Comparison of ENCODE assay signal across 23 cellular contexts in the genomic region with DNA sequence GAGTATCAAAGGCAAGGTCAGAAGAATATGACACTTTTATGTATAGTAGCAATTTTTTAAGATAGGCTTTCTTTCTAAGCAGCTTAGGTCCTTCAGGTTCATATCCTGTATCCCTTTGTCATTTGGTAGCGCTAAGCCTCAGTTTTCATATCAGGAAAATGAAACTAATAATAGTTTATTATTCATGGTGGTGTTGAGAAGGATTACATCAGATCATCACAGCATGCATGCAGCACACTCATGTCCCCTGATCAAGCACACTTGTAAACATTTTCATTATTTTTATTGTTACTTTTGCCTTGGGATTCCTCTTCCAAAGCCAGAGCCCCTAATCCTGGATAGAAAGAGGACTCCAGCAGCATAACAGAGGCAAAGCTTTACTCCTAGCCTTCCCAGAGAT.
"Had no signal": no experiment of that assay in that cellular context is flagged by ENCODE, and none has a peak within 500 bp of the region (broad histone marks: within the 10 kb centered on the region; RNA-seq: fewer than 3 reads in every experiment).

No MANE protein-coding gene starts in this region.

- H3K9me3 Mint-ChIP-seq: activated B cell treated with CpG ODN at 0.5 μM for 24 hours; activated CD4-positive, alpha-beta memory T cell treated with anti-CD3 and anti-CD28 coated beads, Interleukin-2, amount 10 ng/mL, durations not matched to agents 7 days and 5 days; activated naive CD8-positive, alpha-beta T cell treated with anti-CD3 and anti-CD28 coated beads, Interleukin-2, amount 10 ng/mL, durations not matched to agents 7 days and 5 days; activated T-helper 17 cell treated with anti-CD3 and anti-CD28 coated beads, Interleukin-2, amount 50 U/mL, for 72 hours; brain; naive B cell; neural crest cell; stimulated activated naive CD8-positive, alpha-beta T cell treated with anti-CD3 and anti-CD28 coated beads, Interleukin-15, amount 100 ng/mL, for 72 hours had no signal

- H3K27me3 Mint-ChIP-seq: brain, naive B cell had no signal

- H3K27me3 ChIP-seq: suprapubic skin, transverse colon, vagina had no signal

- H3K27ac Mint-ChIP-seq: activated B cell treated with CpG ODN at 0.5 μM for 24 hours; activated CD4-positive, alpha-beta memory T cell treated with anti-CD3 and anti-CD28 coated beads, Interleukin-2, amount 10 ng/mL, durations not matched to agents 7 days and 5 days; activated CD8-positive, alpha-beta memory T cell treated with anti-CD3 and anti-CD28 coated beads, Interleukin-2, amount 10 ng/mL, durations not matched to agents 7 days and 5 days; activated naive CD8-positive, alpha-beta T cell treated with anti-CD3 and anti-CD28 coated beads, Interleukin-2, amount 10 ng/mL, durations not matched to agents 7 days and 5 days; activated T-helper 17 cell treated with anti-CD3 and anti-CD28 coated beads, Interleukin-2, amount 50 U/mL, for 72 hours; naive B cell had no signal

- H3K4me1 Mint-ChIP-seq: activated B cell treated with CpG ODN at 0.5 μM for 24 hours; activated CD4-positive, alpha-beta memory T cell treated with anti-CD3 and anti-CD28 coated beads, Interleukin-2, amount 10 ng/mL, durations not matched to agents 7 days and 5 days; activated CD8-positive, alpha-beta memory T cell treated with anti-CD3 and anti-CD28 coated beads, Interleukin-2, amount 10 ng/mL, durations not matched to agents 7 days and 5 days; activated T-helper 17 cell treated with anti-CD3 and anti-CD28 coated beads, Interleukin-2, amount 50 U/mL, for 72 hours; naive B cell; stimulated activated naive CD8-positive, alpha-beta T cell treated with anti-CD3 and anti-CD28 coated beads, Interleukin-15, amount 100 ng/mL, for 72 hours had no signal

- DNase-seq: activated B cell treated with CpG ODN at 0.5 μM for 24 hours; activated CD4-positive, alpha-beta memory T cell treated with anti-CD3 and anti-CD28 coated beads, Interleukin-2, amount 10 ng/mL, durations not matched to agents 7 days and 5 days; activated CD4-positive, alpha-beta T cell treated with anti-CD3 and anti-CD28 coated beads for 4 hours; activated CD8-positive, alpha-beta memory T cell treated with anti-CD3 and anti-CD28 coated beads, Interleukin-2, amount 10 ng/mL, durations not matched to agents 7 days and 5 days; activated naive CD4-positive, alpha-beta T cell treated with Interleukin-2 at 50 U/mL for 16 hours; activated naive CD8-positive, alpha-beta T cell treated with anti-CD3 and anti-CD28 coated beads, Interleukin-2, amount 10 ng/mL, durations not matched to agents 7 days and 5 days; activated T-cell treated with anti-CD3 and anti-CD28 coated beads, Interleukin-2, amount 50 U/mL, for 1 hour; amygdala; caudate nucleus; erythroblast; hypothalamus; naive B cell; stimulated activated CD4-positive, alpha-beta T cell treated with anti-CD3 and anti-CD28 coated beads, Interleukin-15, amount 100 ng/mL, for 24 hours; stimulated activated CD4-positive, alpha-beta T cell treated with anti-CD3 and anti-CD28 coated beads, Interleukin-2, amount 100 ng/mL, for 48 hours; stimulated activated naive CD8-positive, alpha-beta T cell treated with anti-CD3 and anti-CD28 coated beads, Interleukin-15, amount 100 ng/mL, for 72 hours had no signal

- H3K4me1 ChIP-seq: suprapubic skin, vagina had no signal

- H3K36me3 Mint-ChIP-seq: activated CD8-positive, alpha-beta memory T cell treated with anti-CD3 and anti-CD28 coated beads, Interleukin-2, amount 10 ng/mL, durations not matched to agents 7 days and 5 days; activated naive CD8-positive, alpha-beta T cell treated with anti-CD3 and anti-CD28 coated beads, Interleukin-2, amount 10 ng/mL, durations not matched to agents 7 days and 5 days; brain; naive B cell had no signal

- H3K36me3 ChIP-seq: suprapubic skin, transverse colon, vagina had no signal

- ATAC-seq: activated CD8-positive, alpha-beta memory T cell treated with anti-CD3 and anti-CD28 coated beads, Interleukin-2, amount 10 ng/mL, durations not matched to agents 7 days and 5 days; activated T-helper 17 cell treated with anti-CD3 and anti-CD28 coated beads, Interleukin-2, amount 50 U/mL, for 72 hours; stimulated activated naive CD8-positive, alpha-beta T cell treated with anti-CD3 and anti-CD28 coated beads, Interleukin-15, amount 100 ng/mL, for 72 hours had no signal

- H3K4me3 ChIP-seq: coronary artery, mucosa of descending colon, suprapubic skin, transverse colon, vagina had no signal

- H3K27ac ChIP-seq: coronary artery, suprapubic skin, vagina had no signal

- H3K4me3 Mint-ChIP-seq: activated B cell treated with CpG ODN at 0.5 μM for 24 hours; activated CD4-positive, alpha-beta memory T cell treated with anti-CD3 and anti-CD28 coated beads, Interleukin-2, amount 10 ng/mL, durations not matched to agents 7 days and 5 days; activated CD8-positive, alpha-beta memory T cell treated with anti-CD3 and anti-CD28 coated beads, Interleukin-2, amount 10 ng/mL, durations not matched to agents 7 days and 5 days; activated naive CD8-positive, alpha-beta T cell treated with anti-CD3 and anti-CD28 coated beads, Interleukin-2, amount 10 ng/mL, durations not matched to agents 7 days and 5 days; activated T-helper 17 cell treated with anti-CD3 and anti-CD28 coated beads, Interleukin-2, amount 50 U/mL, for 72 hours; brain; naive B cell; neural crest cell; stimulated activated naive CD8-positive, alpha-beta T cell treated with anti-CD3 and anti-CD28 coated beads, Interleukin-15, amount 100 ng/mL, for 72 hours had no signal

- H3K9me3 ChIP-seq: mucosa of descending colon, suprapubic skin, transverse colon, vagina had no signal
